In the genomic region with DNA sequence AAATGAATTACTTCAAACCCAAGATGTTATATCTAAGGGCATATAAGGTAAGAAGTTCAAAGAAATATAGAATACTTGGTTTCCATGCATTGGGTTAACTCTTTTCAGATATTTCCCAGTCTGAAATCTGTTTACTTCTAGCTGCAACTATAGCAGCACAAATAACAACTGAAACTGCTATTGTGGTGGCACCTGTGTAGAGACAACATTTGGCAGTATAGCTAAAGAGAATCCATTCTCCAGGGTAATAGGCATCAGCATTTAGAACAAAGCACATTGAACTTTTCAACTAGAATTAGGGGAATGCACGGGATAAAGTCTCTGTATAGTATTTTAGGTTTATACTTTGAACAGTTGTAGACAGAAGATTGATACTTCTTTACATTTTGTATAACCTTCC, we compare ENCODE assay signal across 4 cellular contexts.
"Had no signal": no experiment of that assay in that cellular context is flagged by ENCODE, and none has a peak within 500 bp of the region (broad histone marks: within the 10 kb centered on the region; RNA-seq: fewer than 3 reads in every experiment).

No MANE protein-coding gene starts in this region.

- DNase-seq: H9, HCEC 1CT, IMR-90, KG1 had no signal
